In genomic region chr5:141523991-141524390, GRCh38 we compare ENCODE assay signal across 10 cellular contexts. TPM values are rescaled to one million over a fixed set of nuclear protein-coding genes. Genes with fewer than 3 reads are reported as not detected.
DNase-seq lines count a peak whose midpoint lies in the region; ATAC-seq and TF ChIP-seq lines count a peak whose summit lies in the region.
"Had no signal": no experiment of that assay in that cellular context is flagged by ENCODE, and none has a peak within 500 bp of the region (broad histone marks: within the 10 kb centered on the region; RNA-seq: fewer than 3 reads in every experiment).

No MANE protein-coding gene starts in this region.

- no peaks in the 10 kb centered on the region for H3K9me2 ChIP-seq in SK-N-SH

- no peak for DNase-seq in SK-N-SH
- no peak for DNase-seq in colonic mucosa
- DNase-seq in mesothelial cell of epicardium (ENCODE audit: low spot score in 2 of 2, unreplicated experiment in 2 of 2) = no peak
- no peak for DNase-seq in tibial artery
- DNase-seq in posterior vena cava (ENCODE audit: low spot score) = no peak
- no peak for DNase-seq in NCI-H1092 treated with DMSO at 0.1 percent for 48 hours (lab: John Stamatoyannopoulos, UW)

- H3K36me3 Mint-ChIP-seq in mesothelial cell of epicardium = peaks cover 22% of the 10 kb centered on the region

- H3K27ac Mint-ChIP-seq in mesothelial cell of epicardium = peak overlapping the region; percentile 99

- TF ChIP-seq CTCF in SK-N-SH (IDR thresholded peaks at IDR 0.05) (no peak), colonic mucosa (IDR thresholded peaks at IDR 0.05) (no peak), mesothelial cell of epicardium (IDR thresholded peaks at IDR 0.05; ENCODE audit: unreplicated experiment) (no peak), tibial artery (IDR thresholded peaks at IDR 0.05) (no peak)

- no peaks in the 10 kb centered on the region for H4K20me1 ChIP-seq in SK-N-SH (ENCODE audit: insufficient read depth)

- ATAC-seq in SK-N-SH treated with all-trans-retinoic acid at 6 μM for 48 hours (no peak), HG03571 (IDR thresholded peaks at IDR 0.05; ENCODE audit: unreplicated experiment) (no peak)

- TF ChIP-seq RAD21 in SK-N-SH (IDR thresholded peaks at IDR 0.05; ENCODE audit: low read length) = no peak

- peaks cover 18% of the 10 kb centered on the region for H3K79me2 ChIP-seq in SK-N-SH (ENCODE audit: insufficient read depth)

- POLR2A ChIA-PET in SK-N-SH (lab: Yijun Ruan, JAX) = interaction anchor here (0.8 to 1.8 kb wide), 9 partner anchors 9 to 106 kb away, joined by 3 to 7 read pairs (median 6); partner anchors contain the start of genes PCDHGB7, PCDHGC3 and PCDHGC4

- H3K9me3 ChIP-seq in SK-N-SH (no peaks in the 10 kb centered on the region), colonic mucosa (no peaks in the 10 kb centered on the region), tibial artery (no peaks in the 10 kb centered on the region)

- H3K36me3 ChIP-seq in SK-N-SH (replicated peaks in 1 of 2; ENCODE audit: control insufficient read depth in 1 of 2, insufficient read depth in 2 of 2, low read length in 1 of 2) (peaks cover 21 to 37% of the 10 kb centered on the region in 2 experiments), colonic mucosa (peaks cover 18% of the 10 kb centered on the region), tibial artery (peaks cover 20 to 44% (median 41%) of the 10 kb centered on the region in 3 donors)

- H3K27me3 ChIP-seq in SK-N-SH (ENCODE audit: insufficient read depth) (no peaks in the 10 kb centered on the region), colonic mucosa (no peaks in the 10 kb centered on the region), tibial artery (no peaks in the 10 kb centered on the region)

- WGBS in SK-N-SH (ENCODE audit: low lambda C conversion rate) = 96% methylated on average over 8 of the region's 8 CpGs

- H3K27ac ChIP-seq in SK-N-SH (ENCODE audit: low read depth in 2 of 2, low read length in 1 of 2) (peak overlapping the region; percentile 99 to 100), colonic mucosa (peak overlapping the region; percentile 43), tibial artery (peak overlapping the region; percentile 46 to 61)
- H3K27ac ChIP-seq: 22Rv1 had no signal

- peak overlapping the region; percentile 36; the same call in 1 of the 2 replicates for H3K9ac ChIP-seq in SK-N-SH
- H3K9ac ChIP-seq in colonic mucosa (ENCODE audit: low read depth in 2 of 2, low read length in 2 of 2) = no peak overlapping the region

- CTCF ChIA-PET in SK-N-SH (lab: Yijun Ruan, JAX) = interaction anchor here (0.7 to 13.1 kb wide), 50 partner anchors 10 to 307 kb away, joined by 3 to 191 read pairs (median 4); partner anchors contain the start of genes PCDHB14, PCDHGA10, PCDHGA11 and PCDHGA2

- no peak for TF ChIP-seq EP300 in SK-N-SH (IDR thresholded peaks at IDR 0.05; ENCODE audit: borderline replicate concordance in 1 of 2, low read depth in 1 of 2, low read length in 1 of 2)

- H3K9me3 Mint-ChIP-seq in mesothelial cell of epicardium = no peaks in the 10 kb centered on the region

- H2AFZ ChIP-seq in SK-N-SH (ENCODE audit: low read depth) = no peak overlapping the region

- H3K4me1 ChIP-seq in SK-N-SH (ENCODE audit: control insufficient read depth in 1 of 2, insufficient read depth in 2 of 2, low read depth in 1 of 2, low read length in 1 of 2) (peaks cover 32 to 61% of the 10 kb centered on the region in 2 experiments), colonic mucosa (peaks cover 11% of the 10 kb centered on the region), tibial artery (peaks cover 0 to 47% (median 9%) of the 10 kb centered on the region in 4 donors)

- intact Hi-C loops in colonic mucosa (cut with DNase I) (loop anchor here (10.0 kb wide), 1 partner anchor 109 kb away; the partner anchor contains the start of genes PCDHGA10 and PCDHGB7), tibial artery (cut with DNase I; ENCODE audit: low total_unique reads) (loop anchor here (2.0 kb wide), 1 partner anchor 49 kb away; the partner anchor contains the start of gene PCDHGC3), posterior vena cava (cut with DNase I) (loop anchor here (10.0 kb wide), 2 partner anchors 99 to 199 kb away; partner anchors contain the start of genes PCDHGA11 (in 1 of the 2) and TAF7 (in 1 of the 2))

- H3K4me2 ChIP-seq in SK-N-SH = peak overlapping the region; percentile 85

- H3K4me3 ChIP-seq in SK-N-SH (ENCODE audit: low read depth in 2 of 2, low read length in 1 of 2) (0 out of 4 replicates have a peak overlapping the region, but pooled peaks of 1 of the 2 experiments have one; percentile 52), colonic mucosa (no peak overlapping the region), tibial artery (no peak overlapping the region)

- peaks cover 47% of the 10 kb centered on the region for H3K4me1 Mint-ChIP-seq in mesothelial cell of epicardium

- no peaks in the 10 kb centered on the region for H3K27me3 Mint-ChIP-seq in mesothelial cell of epicardium (ENCODE audit: low read depth)

- H3K4me3 Mint-ChIP-seq in mesothelial cell of epicardium = no peak overlapping the region

- H3F3A ChIP-seq in SK-N-SH (replicated peaks; ENCODE audit: insufficient read depth) = peaks cover 58% of the 10 kb centered on the region

TF ChIP-seq in SK-N-SH, 30 proteins besides CTCF, POLR2A, EP300 and RAD21:
- TF ChIP-seq GATA2 (CRISPR knock-in tag; IDR thresholded peaks at IDR 0.05) (no peak), RFX5 (IDR thresholded peaks at IDR 0.05; ENCODE audit: low read length) (no peak), MEF2A (IDR thresholded peaks at IDR 0.05; ENCODE audit: borderline replicate concordance, low read depth) (no peak), NRF1 (IDR thresholded peaks at IDR 0.05; ENCODE audit: low read depth, low read length) (no peak), FOXJ3 (CRISPR knock-in tag; IDR thresholded peaks at IDR 0.05) (no peak), RCOR1 (IDR thresholded peaks at IDR 0.05; ENCODE audit: low read length) (no peak)
TF ChIP-seq in SK-N-SH: peak in this region for 0.

TF ChIP-seq in SK-N-SH treated with all-trans-retinoic acid at 6 μM for 48 hours, 23 proteins besides CTCF, POLR2A, EP300 and RAD21 (continues in another document):
- no peak for TF ChIP-seq TSHZ2 (CRISPR knock-in tag; IDR thresholded peaks at IDR 0.05)
- TF ChIP-seq RARB (CRISPR knock-in tag; IDR thresholded peaks at IDR 0.05) = no peak
- TF ChIP-seq, protein P1, sequence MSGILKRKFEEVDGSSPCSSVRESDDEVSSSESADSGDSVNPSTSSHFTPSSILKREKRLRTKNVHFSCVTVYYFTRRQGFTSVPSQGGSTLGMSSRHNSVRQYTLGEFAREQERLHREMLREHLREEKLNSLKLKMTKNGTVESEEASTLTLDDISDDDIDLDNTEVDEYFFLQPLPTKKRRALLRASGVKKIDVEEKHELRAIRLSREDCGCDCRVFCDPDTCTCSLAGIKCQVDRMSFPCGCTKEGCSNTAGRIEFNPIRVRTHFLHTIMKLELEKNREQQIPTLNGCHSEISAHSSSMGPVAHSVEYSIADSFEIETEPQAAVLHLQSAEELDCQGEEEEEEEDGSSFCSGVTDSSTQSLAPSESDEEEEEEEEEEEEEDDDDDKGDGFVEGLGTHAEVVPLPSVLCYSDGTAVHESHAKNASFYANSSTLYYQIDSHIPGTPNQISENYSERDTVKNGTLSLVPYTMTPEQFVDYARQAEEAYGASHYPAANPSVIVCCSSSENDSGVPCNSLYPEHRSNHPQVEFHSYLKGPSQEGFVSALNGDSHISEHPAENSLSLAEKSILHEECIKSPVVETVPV (CRISPR knock-in tag; IDR thresholded peaks at IDR 0.05) = no peak
- no peak for TF ChIP-seq OSR1 (CRISPR knock-in tag; IDR thresholded peaks at IDR 0.05)
- no peak for TF ChIP-seq ZNF8 (CRISPR knock-in tag; IDR thresholded peaks at IDR 0.05)

RNA-seq across cellular contexts. Expression of gene PCDHGC5, which starts 35.1 kb away (rescaled TPM):
- 1.9 and 2.0 TPM in 2 replicates for polyA plus RNA-seq in SK-N-SH (2012; rRNA removed)
- polyA plus RNA-seq in SK-N-SH (2012; cell fraction: cytosol; rRNA removed) = 0.99 and 1.3 TPM in 2 replicates
- polyA plus RNA-seq in SK-N-SH (2012; cell fraction: nucleus; rRNA removed) = 7.5 and 8.1 TPM in 2 replicates
- total RNA-seq in colonic mucosa = under 1 TPM; 0.32 to 0.64 TPM
- 2.6 to 3.5 TPM (median 3.5 TPM) in 3 replicates for total RNA-seq in mesothelial cell of epicardium
- total RNA-seq in posterior vena cava = 1 to 10 TPM; 2.3 to 2.6 TPM

RNA-seq across cellular contexts. Expression of gene PCDHGC4, which starts 39.2 kb away (rescaled TPM):
- polyA plus RNA-seq in SK-N-SH (2012; rRNA removed) = 0.53 and 0.78 TPM in 2 replicates
- 0.27 and 0.50 TPM in 2 replicates for polyA plus RNA-seq in SK-N-SH (2012; cell fraction: cytosol; rRNA removed)
- polyA plus RNA-seq in SK-N-SH (2012; cell fraction: nucleus; rRNA removed) = 2.4 and 2.6 TPM in 2 replicates
- under 1 TPM; 0.35 to 0.64 TPM for total RNA-seq in colonic mucosa
- total RNA-seq in mesothelial cell of epicardium = 5.2 to 6.2 TPM (median 5.2 TPM) in 3 replicates
- total RNA-seq in posterior vena cava = 1 to 10 TPM; 2.0 to 2.9 TPM
- total RNA-seq: SK-MEL-5 had no signal

RNA-seq across cellular contexts. Expression of gene PCDHGC3, which starts 48.2 kb away (rescaled TPM):
- polyA plus RNA-seq in SK-N-SH (2012; rRNA removed) = 55.8 and 97.0 TPM in 2 replicates
- polyA plus RNA-seq in SK-N-SH (2012; cell fraction: cytosol; rRNA removed) = 63.1 and 99.3 TPM in 2 replicates
- 87.3 and 94.5 TPM in 2 replicates for polyA plus RNA-seq in SK-N-SH (2012; cell fraction: nucleus; rRNA removed)
- 10 to 100 TPM; 13.1 to 22.2 TPM for total RNA-seq in colonic mucosa
- total RNA-seq in mesothelial cell of epicardium = 80.2 to 82.9 TPM (median 80.6 TPM) in 3 replicates
- total RNA-seq in posterior vena cava = 10 to 100 TPM; 71.1 to 90.6 TPM

Comparison
In these comparisons a context has a peak if more than half of its experiments do, and no peak if none do; other contexts are left out.
1. H3K27ac ChIP-seq: peak in every context shown above with its lines; median percentile 100 in SK-N-SH; 54 in tibial artery; 43 in colonic mucosa.